Comparison of ENCODE assay signal across 33 cellular contexts in genomic region chr1:32380061-32380460, GRCh38. TPM values are rescaled to one million over a fixed set of nuclear protein-coding genes. Genes with fewer than 3 reads are reported as not detected.
"Had no signal": no experiment of that assay in that cellular context is flagged by ENCODE, and none has a peak within 500 bp of the region (broad histone marks: within the 10 kb centered on the region; RNA-seq: fewer than 3 reads in every experiment).

No MANE protein-coding gene starts in this region.

- H3K4me2 ChIP-seq: smooth muscle cell had no signal

- H3K9me3 ChIP-seq: adrenal gland, body of pancreas, esophagus muscularis mucosa, heart left ventricle, right atrium auricular region, transverse colon had no signal

- H3K27ac Mint-ChIP-seq: activated CD4-positive, alpha-beta T cell treated with anti-CD3 and anti-CD28 coated beads for 36 hours; activated CD8-positive, alpha-beta memory T cell treated with anti-CD3 and anti-CD28 coated beads, Interleukin-2, amount 10 ng/mL, durations not matched to agents 7 days and 5 days; activated naive CD8-positive, alpha-beta T cell treated with anti-CD3 and anti-CD28 coated beads for 36 hours had no signal

- ATAC-seq: activated CD4-positive, alpha-beta T cell treated with anti-CD3 and anti-CD28 coated beads for 36 hours; activated CD8-positive, alpha-beta memory T cell treated with anti-CD3 and anti-CD28 coated beads, Interleukin-2, amount 10 ng/mL, durations not matched to agents 7 days and 5 days; activated CD8-positive, alpha-beta T cell treated with anti-CD3 and anti-CD28 coated beads, Interleukin-2, amount 10 ng/mL, durations not matched to agents 7 days and 5 days; body of pancreas; foreskin keratinocyte; heart left ventricle; left colon had no signal

- H3K9me3 Mint-ChIP-seq: activated naive CD8-positive, alpha-beta T cell treated with anti-CD3 and anti-CD28 coated beads for 36 hours; immature natural killer cell; naive B cell had no signal

- H3K4me1 Mint-ChIP-seq: activated CD4-positive, alpha-beta T cell treated with anti-CD3 and anti-CD28 coated beads for 36 hours; activated CD8-positive, alpha-beta memory T cell treated with anti-CD3 and anti-CD28 coated beads, Interleukin-2, amount 10 ng/mL, durations not matched to agents 7 days and 5 days; activated naive CD8-positive, alpha-beta T cell treated with anti-CD3 and anti-CD28 coated beads for 36 hours; immature natural killer cell had no signal

- H3K27ac ChIP-seq: adrenal gland, body of pancreas, esophagus muscularis mucosa, foreskin keratinocyte, heart left ventricle, parathyroid adenoma, right atrium auricular region, transverse colon had no signal

- H3K4me3 Mint-ChIP-seq: activated CD4-positive, alpha-beta T cell treated with anti-CD3 and anti-CD28 coated beads for 36 hours; activated CD8-positive, alpha-beta memory T cell treated with anti-CD3 and anti-CD28 coated beads, Interleukin-2, amount 10 ng/mL, durations not matched to agents 7 days and 5 days; activated CD8-positive, alpha-beta T cell treated with anti-CD3 and anti-CD28 coated beads, Interleukin-2, amount 10 ng/mL, durations not matched to agents 7 days and 5 days; activated naive CD8-positive, alpha-beta T cell treated with anti-CD3 and anti-CD28 coated beads for 36 hours; immature natural killer cell had no signal

- H3K79me2 ChIP-seq: parathyroid adenoma had no signal

- DNase-seq: activated CD4-positive, alpha-beta T cell treated with anti-CD3 and anti-CD28 coated beads for 36 hours; activated CD4-positive, CD25-positive, alpha-beta regulatory T cell; activated CD8-positive, alpha-beta memory T cell treated with anti-CD3 and anti-CD28 coated beads, Interleukin-2, amount 10 ng/mL, durations not matched to agents 7 days and 5 days; activated CD8-positive, alpha-beta T cell treated with anti-CD3 and anti-CD28 coated beads, Interleukin-2, amount 10 ng/mL, durations not matched to agents 7 days and 5 days; activated naive CD4-positive, alpha-beta T cell; activated naive CD8-positive, alpha-beta T cell treated with anti-CD3 and anti-CD28 coated beads for 36 hours; activated T-cell treated with anti-CD3 and anti-CD28 coated beads, Interleukin-2, amount 50 U/mL, for 48 hours; adrenal gland; aorta; body of pancreas; dorsolateral prefrontal cortex; effector memory CD4-positive, alpha-beta T cell; foreskin keratinocyte; heart left ventricle; hypothalamus; immature natural killer cell; kidney; left colon; mammary epithelial cell; naive B cell; occipital lobe; stimulated activated CD4-positive, alpha-beta T cell treated with anti-CD3 and anti-CD28 coated beads, Interleukin-1b, Interleukin-23, amount 100 ng/mL, for 48 hours; stimulated activated CD4-positive, alpha-beta T cell treated with anti-CD3 and anti-CD28 coated beads, Interleukin-4, amount 100 ng/mL, for 4 hours; stimulated activated CD8-positive, alpha-beta memory T cell treated with anti-CD3 and anti-CD28 coated beads, Interleukin-4, amount 100 ng/mL, for 48 hours; stimulated activated naive CD4-positive, alpha-beta T cell; T-helper 2 cell; transverse colon had no signal

- H3K27me3 ChIP-seq: adrenal gland, body of pancreas, dorsolateral prefrontal cortex, esophagus muscularis mucosa, foreskin keratinocyte, heart left ventricle, right atrium auricular region, transverse colon had no signal

- H3K9ac ChIP-seq: parathyroid adenoma had no signal

- H3K4me3 ChIP-seq: adrenal gland, body of pancreas, dorsolateral prefrontal cortex, esophagus muscularis mucosa, heart left ventricle, right atrium auricular region, smooth muscle cell, transverse colon had no signal

- H2AFZ ChIP-seq: parathyroid adenoma had no signal

- H3K4me1 ChIP-seq: adrenal gland, body of pancreas, esophagus muscularis mucosa, foreskin keratinocyte, heart left ventricle, parathyroid adenoma, right atrium auricular region, transverse colon had no signal

- H3K27me3 Mint-ChIP-seq: activated CD4-positive, alpha-beta T cell treated with anti-CD3 and anti-CD28 coated beads for 36 hours; activated CD8-positive, alpha-beta memory T cell treated with anti-CD3 and anti-CD28 coated beads, Interleukin-2, amount 10 ng/mL, durations not matched to agents 7 days and 5 days; activated naive CD8-positive, alpha-beta T cell treated with anti-CD3 and anti-CD28 coated beads for 36 hours; naive B cell had no signal

RNA-seq across cellular contexts. Expression of gene TSSK3, which starts 17.7 kb away (rescaled TPM):
- total RNA-seq: foreskin keratinocyte, occipital lobe, smooth muscle cell, temporal lobe had no signal
- polyA plus RNA-seq: foreskin keratinocyte, neural cell had no signal
